17 cellular contexts compared by ENCODE assay signal in the genomic region with DNA sequence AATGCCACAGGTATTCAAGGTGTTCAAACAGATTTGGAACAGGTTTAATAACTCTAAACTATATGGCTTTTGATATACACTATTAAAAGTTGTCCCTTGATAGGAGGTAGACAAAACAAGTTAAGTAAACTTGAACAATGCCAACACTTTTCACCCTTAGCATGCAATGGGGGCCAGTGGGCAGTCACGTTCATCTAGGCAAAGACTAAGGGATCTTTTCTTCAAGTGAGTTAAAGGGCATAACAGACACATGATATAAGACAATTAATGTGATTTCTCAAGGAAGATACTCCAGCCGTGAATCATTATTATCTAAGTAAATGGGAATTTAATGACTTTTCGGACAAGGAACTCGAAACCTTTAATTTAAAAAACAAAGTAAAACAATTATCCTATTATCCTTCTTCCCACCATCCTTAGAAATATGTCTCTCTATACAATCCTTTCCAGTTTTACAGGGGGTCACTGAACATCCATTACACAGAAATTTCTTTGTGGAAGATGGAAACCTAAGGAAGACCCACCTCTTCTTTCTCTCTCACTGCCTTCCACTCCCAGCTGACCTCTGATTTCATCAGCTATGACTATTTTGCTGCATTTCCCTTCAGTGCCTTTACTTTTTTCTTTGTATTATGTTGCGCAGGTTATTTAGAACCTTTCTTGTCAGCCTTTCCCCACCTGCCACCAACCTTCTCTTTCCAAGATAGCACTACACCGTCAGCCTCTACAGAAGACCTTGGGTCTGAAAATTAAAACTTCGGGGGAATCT. TPM values are rescaled to one million over a fixed set of nuclear protein-coding genes. Genes with fewer than 3 reads are reported as not detected.
DNase-seq lines count a peak whose midpoint lies in the region; ATAC-seq, FAIRE-seq and TF ChIP-seq lines count a peak whose summit lies in the region.
"Had no signal": no experiment of that assay in that cellular context is flagged by ENCODE, and none has a peak within 500 bp of the region (broad histone marks: within the 10 kb centered on the region; RNA-seq: fewer than 3 reads in every experiment).

No MANE protein-coding gene starts in this region.

- H3K27ac ChIP-seq in body of pancreas (peak overlapping the region; percentile 45 to 92 (median 86)), HepG2 (ENCODE audit: extremely low read length, insufficient read depth, low read length) (peak overlapping the region; percentile 72), tibial nerve (peak overlapping the region; percentile 37 to 85 (median 58))
- H3K27ac ChIP-seq: WERI-Rb-1 had no signal

- no peaks in the 10 kb centered on the region for H3K36me3 Mint-ChIP-seq in activated CD4-positive, alpha-beta T cell treated with anti-CD3 and anti-CD28 coated beads, Interleukin-2, amount 10 ng/mL, durations not matched to agents 24 days and 14 days (ENCODE audit: low read depth)

- H4K20me1 ChIP-seq in HepG2 (ENCODE audit: insufficient read depth, low read length) = peaks cover 7% of the 10 kb centered on the region; the same call in 1 of the 2 replicates

- peaks cover 64% of the 10 kb centered on the region for H3K79me2 ChIP-seq in HepG2 (ENCODE audit: insufficient read depth, low read length)

- H3K9ac ChIP-seq in HepG2 (ENCODE audit: insufficient read depth, low read depth, low read length) = peak overlapping the region; percentile 72

- H3K36me3 ChIP-seq in body of pancreas (replicated peaks in 1 of 2; ENCODE audit: insufficient read depth in 1 of 2, low read depth in 2 of 2) = no peaks in the 10 kb centered on the region
- no peaks in the 10 kb centered on the region for H3K36me3 ChIP-seq in HepG2 (replicated peaks in 1 of 2; ENCODE audit: control insufficient read depth in 1 of 2, insufficient read depth in 2 of 2, low read length in 2 of 2)
- H3K36me3 ChIP-seq in tibial nerve = no peaks in the 10 kb centered on the region
- H3K36me3 ChIP-seq: thyroid gland, WERI-Rb-1 had no signal

- peak overlapping the region; percentile 41 for H3K4me3 ChIP-seq in body of pancreas
- H3K4me3 ChIP-seq in HepG2 (replicated peaks in 1 of 3; ENCODE audit: insufficient read depth in 1 of 3, low read depth in 2 of 3, low read length in 3 of 3) = peak overlapping the region; percentile 92 to 96 (median 95)
- peak overlapping the region; percentile 44 to 71 (median 60) for H3K4me3 ChIP-seq in tibial nerve

- no peaks in the 10 kb centered on the region for H3K27me3 ChIP-seq in body of pancreas
- H3K27me3 ChIP-seq in HepG2 (ENCODE audit: control insufficient read depth in 1 of 2, insufficient read depth in 2 of 2, low read length in 2 of 2) = no peaks in the 10 kb centered on the region; a peak in 1 of 5 replicates
- no peaks in the 10 kb centered on the region for H3K27me3 ChIP-seq in tibial nerve
- H3K27me3 ChIP-seq: thyroid gland had no signal

- H3K4me3 Mint-ChIP-seq in activated CD4-positive, alpha-beta T cell treated with anti-CD3 and anti-CD28 coated beads, Interleukin-2, amount 10 ng/mL, durations not matched to agents 24 days and 14 days = peak overlapping the region; percentile 16

- 40 to 48% methylated on average over 7 of the region's 7 CpGs for WGBS in body of pancreas, 2 donors
- WGBS in HepG2 (ENCODE audit: low lambda C conversion rate) = 2% methylated on average over 7 of the region's 7 CpGs
- 64 to 66% methylated on average over 7 of the region's 7 CpGs for WGBS in tibial nerve, 2 donors

- intact Hi-C loops in activated CD4-positive, alpha-beta T cell treated with anti-CD3 and anti-CD28 coated beads, Interleukin-2, amount 10 ng/mL, durations not matched to agents 24 days and 14 days (cut with micrococcal nuclease) = loop anchor here (10.0 kb wide), 2 partner anchors 174 to 294 kb away; no protein-coding TSS in a partner anchor
- intact Hi-C loops in body of pancreas (cut with DNase I) = loop anchor here (5.0 kb wide), 2 partner anchors 98 to 348 kb away; no protein-coding TSS in a partner anchor
- intact Hi-C loops in HepG2 (cut with micrococcal nuclease; ENCODE audit: unreplicated experiment) = loop anchor here (5.0 to 10.0 kb wide), 2 partner anchors 377 to 1436 kb away; no protein-coding TSS in a partner anchor

- no peaks in the 10 kb centered on the region for H3K9me3 ChIP-seq in body of pancreas
- no peaks in the 10 kb centered on the region for H3K9me3 ChIP-seq in HepG2 (ENCODE audit: low read length)
- no peaks in the 10 kb centered on the region for H3K9me3 ChIP-seq in tibial nerve
- H3K9me3 ChIP-seq: thyroid gland had no signal

- peaks cover 24% of the 10 kb centered on the region for H3K27me3 Mint-ChIP-seq in activated CD4-positive, alpha-beta T cell treated with anti-CD3 and anti-CD28 coated beads, Interleukin-2, amount 10 ng/mL, durations not matched to agents 24 days and 14 days

- POLR2A ChIA-PET in HepG2 (lab: Yijun Ruan, JAX) = interaction anchor here (0.7 to 4.9 kb wide), 9 partner anchors 10 to 359 kb away, joined by 3 to 54 read pairs (median 15); no protein-coding TSS in a partner anchor

- no peak for TF ChIP-seq POLR2A in body of pancreas (IDR thresholded peaks at IDR 0.05)
- no peak for TF ChIP-seq POLR2A in HepG2 (IDR thresholded peaks at IDR 0.05; ENCODE audit: insufficient read depth in 1 of 2, low read depth in 2 of 2, low read length in 2 of 2)
- TF ChIP-seq POLR2A in tibial nerve (IDR thresholded peaks at IDR 0.05) = no peak

- TF ChIP-seq EP300 in HepG2 (IDR thresholded peaks at IDR 0.05; ENCODE audit: low read depth in 2 of 2, low read length in 2 of 2) = no peak
- TF ChIP-seq EP300 in HepG2 (CRISPR knock-in tag; IDR thresholded peaks at IDR 0.05; ENCODE audit: borderline replicate concordance) = no peak
- TF ChIP-seq EP300 in tibial nerve (IDR thresholded peaks at IDR 0.05) = no peak

- no peak for TF ChIP-seq RAD21 in HepG2 (CRISPR knock-in tag; IDR thresholded peaks at IDR 0.05)

- H3K4me1 ChIP-seq in body of pancreas = peaks cover 21% of the 10 kb centered on the region
- H3K4me1 ChIP-seq in HepG2 (ENCODE audit: insufficient read depth, low read length) = peaks cover 52% of the 10 kb centered on the region
- H3K4me1 ChIP-seq in tibial nerve = peaks cover 0 to 15% (median 2%) of the 10 kb centered on the region in 4 donors

- ATAC-seq in body of pancreas (no peak), HepG2 (no peak)

- no peak for DNase-seq in activated CD4-positive, alpha-beta T cell treated with anti-CD3 and anti-CD28 coated beads, Interleukin-2, amount 10 ng/mL, durations not matched to agents 24 days and 14 days
- DNase-seq in activated CD4-positive, alpha-beta T cell treated with anti-CD3 and anti-CD28 coated beads for 1 hour = no peak
- DNase-seq in body of pancreas (no peak), HepG2 (ENCODE audit: low spot score) (no peak), tibial nerve (ENCODE audit: low spot score in 2 of 2) (no peak), RPMI8226 (no peak), HPDE6-E6E7 (ENCODE audit: extremely low spot score) (no peak), dedifferentiated amniotic fluid mesenchymal stem cell (ENCODE audit: extremely low spot score) (no peak)
- DNase-seq: ACHN; DMS 273 treated with DMSO at 0.1 percent for 48 hours; effector CD8-positive, alpha-beta T cell; head of caudate nucleus; NCI-H1930; NK-92 treated with Interleukin-12 subunit alpha and Interleukin-12 subunit beta, amount 100 ng/mL, for 24 hours; stimulated activated CD4-positive, alpha-beta T cell treated with anti-CD3 and anti-CD28 coated beads, Interleukin-12 subunit alpha, Interleukin-12 subunit beta, amount 100 ng/mL, for 4 hours; thyroid gland; WERI-Rb-1 had no signal

- H2AFZ ChIP-seq in HepG2 (ENCODE audit: low read length) = peak overlapping the region; percentile 15

- H3K4me1 Mint-ChIP-seq in activated CD4-positive, alpha-beta T cell treated with anti-CD3 and anti-CD28 coated beads, Interleukin-2, amount 10 ng/mL, durations not matched to agents 24 days and 14 days = peaks cover 31% of the 10 kb centered on the region

- no peak for FAIRE-seq in HepG2 (lab: Jason Lieb, UNC)

- CTCF ChIA-PET in HepG2 (lab: Yijun Ruan, JAX; ENCODE audit: low intra/inter-chr PET ratio, low total read pairs) = interaction anchor here (1.4 to 2.5 kb wide), 2 partner anchors 96 to 104 kb away, joined by 5 to 22 read pairs; no protein-coding TSS in a partner anchor

- no TSS peak for BruUV-seq in HepG2 (replicated peaks; lab: Mats Ljungman, UMichigan)

- in situ Hi-C loops in HepG2 (cut with HindIII; ENCODE audit: extremely low pct_ligation_motif_present, low pct_unique_long_range_greater_than_20kb) = loop anchor here (5.0 to 10.0 kb wide), 3 partner anchors 64 to 346 kb away; partner anchors contain the start of gene CLDN16

- no peaks in the 10 kb centered on the region for H3K9me3 Mint-ChIP-seq in activated CD4-positive, alpha-beta T cell treated with anti-CD3 and anti-CD28 coated beads, Interleukin-2, amount 10 ng/mL, durations not matched to agents 24 days and 14 days

- TF ChIP-seq CTCF in body of pancreas (IDR thresholded peaks at IDR 0.05) (no peak), HepG2 (CRISPR knock-in tag; IDR thresholded peaks at IDR 0.05) (no peak), tibial nerve (IDR thresholded peaks at IDR 0.05) (no peak)

- H3K27ac Mint-ChIP-seq in activated CD4-positive, alpha-beta T cell treated with anti-CD3 and anti-CD28 coated beads, Interleukin-2, amount 10 ng/mL, durations not matched to agents 24 days and 14 days = no peak overlapping the region

- peak overlapping the region; percentile 96 for H3K4me2 ChIP-seq in HepG2 (ENCODE audit: low read depth, low read length)

RNA-seq across cellular contexts. Expression of gene CLDN1, which starts 1.5 kb away (rescaled TPM):
- 0.33 and 0.52 TPM in 2 replicates for total RNA-seq in activated CD4-positive, alpha-beta T cell treated with anti-CD3 and anti-CD28 coated beads, Interleukin-2, amount 10 ng/mL, durations not matched to agents 24 days and 14 days
- total RNA-seq in body of pancreas (10 to 100 TPM; 33.3 to 57.9 TPM), HepG2 (2016; rRNA removed; fragmentation: Illumina TruSeq; extraction: Trizol) (28.4 and 42.7 TPM in 2 replicates), tibial nerve (100 to 1,000 TPM in 3 of 4 donors, 10 to 100 TPM in 1; 74.7 to 208 (median 133) TPM)
- total RNA-seq in HepG2 (2016; cell fraction: cytosol; rRNA removed; fragmentation: Illumina TruSeq; extraction: Trizol; ENCODE audit: low read depth) = 4.8 and 5.9 TPM in 2 replicates
- 24.2 and 41.3 TPM in 2 replicates for total RNA-seq in HepG2 (2016; cell fraction: insoluble cytoplasmic fraction; rRNA removed; fragmentation: Illumina TruSeq; extraction: Trizol)
- total RNA-seq in HepG2 (2016; cell fraction: membrane; rRNA removed; fragmentation: Illumina TruSeq; extraction: Trizol) = 19.5 and 23.7 TPM in 2 replicates
- 63.1 and 68.0 TPM in 2 replicates for total RNA-seq in HepG2 (2016; cell fraction: nucleus; rRNA removed; fragmentation: Illumina TruSeq; extraction: Trizol)
- 39.2 and 51.6 TPM in 2 replicates for polyA plus RNA-seq in HepG2 (2011; rRNA removed)
- 33.7 and 47.9 TPM in 2 replicates for polyA plus RNA-seq in HepG2 (2011; cell fraction: cytosol; rRNA removed)
- 21.1 and 21.8 TPM in 2 replicates for polyA plus RNA-seq in HepG2 (2011; cell fraction: nucleus; rRNA removed)
- 38.6 and 44.4 TPM in 2 replicates for polyA plus RNA-seq in HepG2 (2012)
- 5.2 and 5.3 TPM in 2 replicates for polyA plus RNA-seq in HepG2 (2016; cell fraction: cytosol; fragmentation: Illumina TruSeq; extraction: Trizol; ENCODE audit: low read depth)
- 44.8 and 48.8 TPM in 2 replicates for polyA plus RNA-seq in HepG2 (2016; cell fraction: insoluble cytoplasmic fraction; fragmentation: Illumina TruSeq; extraction: Trizol; ENCODE audit: low read depth)
- 13.1 and 16.5 TPM in 2 replicates for polyA plus RNA-seq in HepG2 (2016; cell fraction: membrane; fragmentation: Illumina TruSeq; extraction: Trizol; ENCODE audit: low read depth)
- polyA plus RNA-seq in HepG2 (2016; cell fraction: nucleus; fragmentation: Illumina TruSeq; extraction: Trizol; ENCODE audit: insufficient read depth, low read depth) = 112 and 120 TPM in 2 replicates
- 8.7 and 69.0 TPM in 2 replicates for polyA minus RNA-seq in HepG2 (2011; rRNA and poly(A)+ RNA removed; ENCODE audit: low replicate concordance)
- polyA minus RNA-seq in HepG2 (2011; cell fraction: cytosol; rRNA and poly(A)+ RNA removed) = 29.5 and 33.8 TPM in 2 replicates
- polyA minus RNA-seq in HepG2 (2011; cell fraction: nucleus; rRNA and poly(A)+ RNA removed) = 66.9 and 68.6 TPM in 2 replicates

Comparison
In these comparisons a context has a peak if more than half of its experiments do, and no peak if none do; other contexts are left out.
1. H3K4me3 ChIP-seq: peak in every context shown above with its lines; median percentile 95 in HepG2; 60 in tibial nerve; 41 in body of pancreas.